1 cellular context compared by ENCODE assay signal in genomic region chr20:20231528-20232298, GRCh38.
TF ChIP-seq lines count a peak whose summit lies in the region.

No MANE protein-coding gene starts in this region.

TF ChIP-seq in HepG2, 621 proteins besides CTCF, POLR2A, EP300 and RAD21 (continued from another document):
- TF ChIP-seq ZBTB40 (IDR thresholded peaks at IDR 0.05) (no peak), ZBTB40 (CRISPR knock-in tag; IDR thresholded peaks at IDR 0.05) (no peak)
